ENCODE assay signal across 9 cellular contexts in genomic region chr3:128383316-128384235, GRCh38.
DNase-seq lines count a peak whose midpoint lies in the region; ATAC-seq and TF ChIP-seq lines count a peak whose summit lies in the region.
"Had no signal": no experiment of that assay in that cellular context is flagged by ENCODE, and none has a peak within 500 bp of the region (broad histone marks: within the 10 kb centered on the region; RNA-seq: fewer than 3 reads in every experiment).

No MANE protein-coding gene starts in this region.

- H3K9me3 ChIP-seq in suprapubic skin = no peaks in the 10 kb centered on the region
- H3K9me3 ChIP-seq: neutrophil had no signal

- TF ChIP-seq POLR2A in suprapubic skin (IDR thresholded peaks at IDR 0.05) = no peak

- no peaks in the 10 kb centered on the region for H3K4me1 Mint-ChIP-seq in activated naive CD8-positive, alpha-beta T cell treated with anti-CD3 and anti-CD28 coated beads, Interleukin-2, amount 50 U/mL, for 24 hours

- H3K4me1 ChIP-seq in suprapubic skin = peaks cover 25% of the 10 kb centered on the region

- H3K4me3 Mint-ChIP-seq in activated naive CD8-positive, alpha-beta T cell treated with anti-CD3 and anti-CD28 coated beads, Interleukin-2, amount 50 U/mL, for 24 hours = no peak overlapping the region

- no peaks in the 10 kb centered on the region for H3K27me3 Mint-ChIP-seq in activated naive CD8-positive, alpha-beta T cell treated with anti-CD3 and anti-CD28 coated beads, Interleukin-2, amount 50 U/mL, for 24 hours

- TF ChIP-seq EP300 in suprapubic skin (IDR thresholded peaks at IDR 0.05) = no peak

- H3K4me3 ChIP-seq in suprapubic skin = no peak overlapping the region

- DNase-seq in NCI-H2081 (lab: John Stamatoyannopoulos, UW) (peak; percentile 18 to 44), NCI-H2081 treated with DMSO at 0.1 percent for 48 hours (lab: John Stamatoyannopoulos, UW) (no peak), NCI-H2196 treated with DMSO at 0.1 percent for 48 hours (lab: John Stamatoyannopoulos, UW; ENCODE audit: unreplicated experiment) (peak; percentile 58), kidney tubule cell (ENCODE audit: low spot score) (peak; percentile 88), suprapubic skin (ENCODE audit: low spot score in 2 of 2) (no peak), GM10266 (ENCODE audit: extremely low spot score) (no peak)
- peak; percentile 53 for DNase-seq in activated naive CD8-positive, alpha-beta T cell treated with anti-CD3 and anti-CD28 coated beads, Interleukin-2, amount 50 U/mL, for 24 hours
- DNase-seq in stimulated activated CD8-positive, alpha-beta memory T cell treated with anti-CD3 and anti-CD28 coated beads, Interleukin-4, amount 100 ng/mL, for 48 hours = peak; percentile 64

- H3K27me3 ChIP-seq in suprapubic skin = no peaks in the 10 kb centered on the region
- H3K27me3 ChIP-seq: neutrophil had no signal

- H3K9me3 Mint-ChIP-seq in activated naive CD8-positive, alpha-beta T cell treated with anti-CD3 and anti-CD28 coated beads, Interleukin-2, amount 50 U/mL, for 24 hours = no peaks in the 10 kb centered on the region

- no peak overlapping the region for H3K27ac Mint-ChIP-seq in activated naive CD8-positive, alpha-beta T cell treated with anti-CD3 and anti-CD28 coated beads, Interleukin-2, amount 50 U/mL, for 24 hours

- no peak for ATAC-seq in activated naive CD8-positive, alpha-beta T cell treated with anti-CD3 and anti-CD28 coated beads, Interleukin-2, amount 50 U/mL, for 24 hours

- TF ChIP-seq CTCF in suprapubic skin (IDR thresholded peaks at IDR 0.05) (no peak), GM10266 (IDR thresholded peaks at IDR 0.05; ENCODE audit: control insufficient read depth, insufficient read depth, low read depth, missing control alignments) (no peak)

- H3K27ac ChIP-seq in suprapubic skin = no peak overlapping the region
- H3K27ac ChIP-seq: neutrophil had no signal

- no peaks in the 10 kb centered on the region for H3K36me3 ChIP-seq in suprapubic skin
- H3K36me3 ChIP-seq: neutrophil had no signal

- 74% methylated on average over 11 of the region's 11 CpGs for WGBS in suprapubic skin

- H3K36me3 Mint-ChIP-seq in activated naive CD8-positive, alpha-beta T cell treated with anti-CD3 and anti-CD28 coated beads, Interleukin-2, amount 50 U/mL, for 24 hours (ENCODE audit: low read depth) = no peaks in the 10 kb centered on the region

Comparison
In these comparisons a context has a peak if more than half of its experiments do, and no peak if none do; other contexts are left out.
1. DNase-seq: peak in NCI-H2081 (2 of 2), NCI-H2196 treated with DMSO at 0.1 percent for 48 hours (single experiment), activated naive CD8-positive, alpha-beta T cell treated with anti-CD3 and anti-CD28 coated beads, Interleukin-2, amount 50 U/mL, for 24 hours (single experiment), kidney tubule cell (single experiment) and stimulated activated CD8-positive, alpha-beta memory T cell treated with anti-CD3 and anti-CD28 coated beads, Interleukin-4, amount 100 ng/mL, for 48 hours (single experiment); none in NCI-H2081 treated with DMSO at 0.1 percent for 48 hours (single experiment), suprapubic skin (0 of 2) and GM10266 (single experiment).